1 cellular context compared by ENCODE assay signal in genomic region chr12:11565752-11566151, GRCh38.
A peak's percentile ranks its signal among the peaks of the same experiment; 100 is the strongest.
TF ChIP-seq lines count a peak whose summit lies in the region.

No MANE protein-coding gene starts in this region.

TF ChIP-seq in GM12878, 131 proteins besides CTCF, POLR2A, EP300 and RAD21 (continued from another document and continues in another):
- TF ChIP-seq, protein P1, sequence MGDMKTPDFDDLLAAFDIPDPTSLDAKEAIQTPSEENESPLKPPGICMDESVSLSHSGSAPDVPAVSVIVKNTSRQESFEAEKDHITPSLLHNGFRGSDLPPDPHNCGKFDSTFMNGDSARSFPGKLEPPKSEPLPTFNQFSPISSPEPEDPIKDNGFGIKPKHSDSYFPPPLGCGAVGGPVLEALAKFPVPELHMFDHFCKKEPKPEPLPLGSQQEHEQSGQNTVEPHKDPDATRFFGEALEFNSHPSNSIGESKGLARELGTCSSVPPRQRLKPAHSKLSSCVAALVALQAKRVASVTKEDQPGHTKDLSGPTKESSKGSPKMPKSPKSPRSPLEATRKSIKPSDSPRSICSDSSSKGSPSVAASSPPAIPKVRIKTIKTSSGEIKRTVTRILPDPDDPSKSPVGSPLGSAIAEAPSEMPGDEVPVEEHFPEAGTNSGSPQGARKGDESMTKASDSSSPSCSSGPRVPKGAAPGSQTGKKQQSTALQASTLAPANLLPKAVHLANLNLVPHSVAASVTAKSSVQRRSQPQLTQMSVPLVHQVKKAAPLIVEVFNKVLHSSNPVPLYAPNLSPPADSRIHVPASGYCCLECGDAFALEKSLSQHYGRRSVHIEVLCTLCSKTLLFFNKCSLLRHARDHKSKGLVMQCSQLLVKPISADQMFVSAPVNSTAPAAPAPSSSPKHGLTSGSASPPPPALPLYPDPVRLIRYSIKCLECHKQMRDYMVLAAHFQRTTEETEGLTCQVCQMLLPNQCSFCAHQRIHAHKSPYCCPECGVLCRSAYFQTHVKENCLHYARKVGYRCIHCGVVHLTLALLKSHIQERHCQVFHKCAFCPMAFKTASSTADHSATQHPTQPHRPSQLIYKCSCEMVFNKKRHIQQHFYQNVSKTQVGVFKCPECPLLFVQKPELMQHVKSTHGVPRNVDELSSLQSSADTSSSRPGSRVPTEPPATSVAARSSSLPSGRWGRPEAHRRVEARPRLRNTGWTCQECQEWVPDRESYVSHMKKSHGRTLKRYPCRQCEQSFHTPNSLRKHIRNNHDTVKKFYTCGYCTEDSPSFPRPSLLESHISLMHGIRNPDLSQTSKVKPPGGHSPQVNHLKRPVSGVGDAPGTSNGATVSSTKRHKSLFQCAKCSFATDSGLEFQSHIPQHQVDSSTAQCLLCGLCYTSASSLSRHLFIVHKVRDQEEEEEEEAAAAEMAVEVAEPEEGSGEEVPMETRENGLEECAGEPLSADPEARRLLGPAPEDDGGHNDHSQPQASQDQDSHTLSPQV (IDR thresholded peaks at IDR 0.05) = peak; percentile 91; the same call in 1 of the 2 replicates
- TF ChIP-seq CREM (IDR thresholded peaks at IDR 0.05; ENCODE audit: low read depth) = peak; percentile 31; the same call in 1 of the 2 replicates
- no peak for TF ChIP-seq CHD1 (IDR thresholded peaks at IDR 0.05; ENCODE audit: low read depth, low read length)
- TF ChIP-seq SMAD1 (IDR thresholded peaks at IDR 0.05; ENCODE audit: low read depth, partially characterized antibody) = no peak
- TF ChIP-seq ZNF622 (IDR thresholded peaks at IDR 0.05) = no peak
- peak in 1 of 2 experiments; percentile 7; a peak in 1 of 4 replicates for TF ChIP-seq IKZF2 (IDR thresholded peaks at IDR 0.05)
- no peak for TF ChIP-seq TCF3 (IDR thresholded peaks at IDR 0.05; ENCODE audit: borderline replicate concordance, insufficient read depth, low read depth, low read length)
- no peak for TF ChIP-seq NR2C1 (IDR thresholded peaks at IDR 0.05)
- TF ChIP-seq YY1 (IDR thresholded peaks at IDR 0.05; ENCODE audit: low read depth, low read length) = no peak
- TF ChIP-seq ZSCAN29 (IDR thresholded peaks at IDR 0.05) = no peak
- TF ChIP-seq ZBTB40 (IDR thresholded peaks at IDR 0.05; ENCODE audit: borderline replicate concordance) = no peak
- TF ChIP-seq BHLHE40 (IDR thresholded peaks at IDR 0.05; ENCODE audit: borderline replicate concordance in 1 of 2, low read depth in 2 of 2, low read length in 1 of 2) = peak; percentile 69 to 77
- no peak for TF ChIP-seq NR2F1 (conservative IDR thresholded peaks at IDR 0.05)
- TF ChIP-seq ZBTB11 (CRISPR knock-in tag; IDR thresholded peaks at IDR 0.05) = no peak
- no peak for TF ChIP-seq CREB1 (IDR thresholded peaks at IDR 0.05; ENCODE audit: low read depth)
- peak; percentile 71; the same call in 1 of the 2 replicates for TF ChIP-seq ZBTB4 (CRISPR knock-in tag; IDR thresholded peaks at IDR 0.05)
- no peak for TF ChIP-seq MTA2 (IDR thresholded peaks at IDR 0.05; ENCODE audit: low read depth)
- no peak for TF ChIP-seq STAT1 (conservative IDR thresholded peaks at IDR 0.05)
- TF ChIP-seq SP1 (IDR thresholded peaks at IDR 0.05; ENCODE audit: low read depth, low read length) = no peak
- no peak for TF ChIP-seq ZNF24 (IDR thresholded peaks at IDR 0.05)
- TF ChIP-seq, protein P2, sequence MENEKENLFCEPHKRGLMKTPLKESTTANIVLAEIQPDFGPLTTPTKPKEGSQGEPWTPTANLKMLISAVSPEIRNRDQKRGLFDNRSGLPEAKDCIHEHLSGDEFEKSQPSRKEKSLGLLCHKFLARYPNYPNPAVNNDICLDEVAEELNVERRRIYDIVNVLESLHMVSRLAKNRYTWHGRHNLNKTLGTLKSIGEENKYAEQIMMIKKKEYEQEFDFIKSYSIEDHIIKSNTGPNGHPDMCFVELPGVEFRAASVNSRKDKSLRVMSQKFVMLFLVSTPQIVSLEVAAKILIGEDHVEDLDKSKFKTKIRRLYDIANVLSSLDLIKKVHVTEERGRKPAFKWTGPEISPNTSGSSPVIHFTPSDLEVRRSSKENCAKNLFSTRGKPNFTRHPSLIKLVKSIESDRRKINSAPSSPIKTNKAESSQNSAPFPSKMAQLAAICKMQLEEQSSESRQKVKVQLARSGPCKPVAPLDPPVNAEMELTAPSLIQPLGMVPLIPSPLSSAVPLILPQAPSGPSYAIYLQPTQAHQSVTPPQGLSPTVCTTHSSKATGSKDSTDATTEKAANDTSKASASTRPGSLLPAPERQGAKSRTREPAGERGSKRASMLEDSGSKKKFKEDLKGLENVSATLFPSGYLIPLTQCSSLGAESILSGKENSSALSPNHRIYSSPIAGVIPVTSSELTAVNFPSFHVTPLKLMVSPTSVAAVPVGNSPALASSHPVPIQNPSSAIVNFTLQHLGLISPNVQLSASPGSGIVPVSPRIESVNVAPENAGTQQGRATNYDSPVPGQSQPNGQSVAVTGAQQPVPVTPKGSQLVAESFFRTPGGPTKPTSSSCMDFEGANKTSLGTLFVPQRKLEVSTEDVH (IDR thresholded peaks at IDR 0.05; ENCODE audit: low read depth, partially characterized antibody) = no peak
- no peak for TF ChIP-seq SREBF2 (IDR thresholded peaks at IDR 0.05; ENCODE audit: low read length)
- no peak for TF ChIP-seq PAX5 (IDR thresholded peaks at IDR 0.05; ENCODE audit: borderline replicate concordance, low read depth, low read length)
- TF ChIP-seq E4F1 (IDR thresholded peaks at IDR 0.05; ENCODE audit: borderline replicate concordance, partially characterized antibody) = no peak
- peak; percentile 70; the same call in 1 of the 2 replicates for TF ChIP-seq BCL11A (IDR thresholded peaks at IDR 0.05; ENCODE audit: low read depth, low read length)
- peak; percentile 39; the same call in 1 of the 2 replicates for TF ChIP-seq CBFB (IDR thresholded peaks at IDR 0.05; ENCODE audit: low read depth)
- no peak; the same call in 1 of the 2 replicates for TF ChIP-seq MEF2A (IDR thresholded peaks at IDR 0.05; ENCODE audit: insufficient read depth, low read depth, low read length)
- TF ChIP-seq JUNB (IDR thresholded peaks at IDR 0.05) = peak; percentile 81
- TF ChIP-seq, protein P3, sequence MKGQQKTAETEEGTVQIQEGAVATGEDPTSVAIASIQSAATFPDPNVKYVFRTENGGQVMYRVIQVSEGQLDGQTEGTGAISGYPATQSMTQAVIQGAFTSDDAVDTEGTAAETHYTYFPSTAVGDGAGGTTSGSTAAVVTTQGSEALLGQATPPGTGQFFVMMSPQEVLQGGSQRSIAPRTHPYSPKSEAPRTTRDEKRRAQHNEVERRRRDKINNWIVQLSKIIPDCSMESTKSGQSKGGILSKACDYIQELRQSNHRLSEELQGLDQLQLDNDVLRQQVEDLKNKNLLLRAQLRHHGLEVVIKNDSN (IDR thresholded peaks at IDR 0.05; ENCODE audit: borderline replicate concordance, extremely low read length, insufficient read depth, low read depth, low read length) = no peak
- TF ChIP-seq EZH2 (IDR thresholded peaks at IDR 0.05; ENCODE audit: borderline replicate concordance, control insufficient read depth, low read depth, low read length) = no peak
- TF ChIP-seq PBX3 (IDR thresholded peaks at IDR 0.05; ENCODE audit: insufficient replicate concordance, low read depth, low read length) = no peak
